Comparison of ENCODE assay signal across 8 cellular contexts in genomic region chr11:128734439-128735224, GRCh38. TPM values are rescaled to one million over a fixed set of nuclear protein-coding genes. Genes with fewer than 3 reads are reported as not detected.
DNase-seq lines count a peak whose midpoint lies in the region; ATAC-seq and TF ChIP-seq lines count a peak whose summit lies in the region.

No MANE protein-coding gene starts in this region.

- H3K4me1 ChIP-seq in neutrophil (ENCODE audit: control insufficient read depth in 1 of 2, insufficient read depth in 1 of 2, low read depth in 1 of 2, low read length in 1 of 2) = peaks cover 100% of the 10 kb centered on the region in 2 experiments
- no peaks in the 10 kb centered on the region for H3K4me1 ChIP-seq in prostate gland (replicated peaks)

- peak overlapping the region; percentile 95 for H3K27ac ChIP-seq in neutrophil
- H3K27ac ChIP-seq in prostate gland = no peak overlapping the region

- intact Hi-C loops in prostate gland (cut with DNase I) = no loop called here

- TF ChIP-seq CTCF in neutrophil (IDR thresholded peaks at IDR 0.05) (no peak), prostate gland (IDR thresholded peaks at IDR 0.05) (no peak), GM10248 (IDR thresholded peaks at IDR 0.05; ENCODE audit: control extremely low read depth, extremely low read depth, low read depth, missing control alignments) (no peak)

- peak overlapping the region; percentile 29 for H3K4me3 ChIP-seq in neutrophil (ENCODE audit: low read depth in 1 of 2, low read length in 1 of 2)
- H3K4me3 ChIP-seq in prostate gland = no peak overlapping the region

- H3K36me3 Mint-ChIP-seq in activated T-helper 17 cell treated with anti-CD3 and anti-CD28 coated beads, Interleukin-2, amount 50 U/mL, for 72 hours (ENCODE audit: low read depth) = peaks cover 47% of the 10 kb centered on the region

- H3K4me1 Mint-ChIP-seq in activated T-helper 17 cell treated with anti-CD3 and anti-CD28 coated beads, Interleukin-2, amount 50 U/mL, for 72 hours = peaks cover 80% of the 10 kb centered on the region

- H3K9me3 Mint-ChIP-seq in activated T-helper 17 cell treated with anti-CD3 and anti-CD28 coated beads, Interleukin-2, amount 50 U/mL, for 72 hours = no peaks in the 10 kb centered on the region

- peak overlapping the region; percentile 80 for H3K4me3 Mint-ChIP-seq in activated T-helper 17 cell treated with anti-CD3 and anti-CD28 coated beads, Interleukin-2, amount 50 U/mL, for 72 hours

- CTCF ChIA-PET in GM10248 (lab: Yijun Ruan, JAX) = interaction anchor here (0.8 to 9.3 kb wide), 9 partner anchors 8 to 216 kb away, joined by 3 to 87 read pairs (median 3); no protein-coding TSS in a partner anchor

- no peaks in the 10 kb centered on the region for H3K27me3 Mint-ChIP-seq in activated T-helper 17 cell treated with anti-CD3 and anti-CD28 coated beads, Interleukin-2, amount 50 U/mL, for 72 hours

- POLR2A ChIA-PET in GM10248 (lab: Yijun Ruan, JAX) = interaction anchor here (0.7 to 1.3 kb wide), 2 partner anchors 9 to 303 kb away, joined by 3 to 6 read pairs; no protein-coding TSS in a partner anchor

- H3K36me3 ChIP-seq in neutrophil = no peaks in the 10 kb centered on the region
- H3K36me3 ChIP-seq in prostate gland = no peaks in the 10 kb centered on the region

- DNase-seq in prostate gland (ENCODE audit: low spot score) (no peak), GM10248 (ENCODE audit: extremely low spot score) (no peak)
- DNase-seq in activated CD4-positive, CD25-positive, alpha-beta regulatory T cell (lab: John Stamatoyannopoulos, UW) = no peak

- 78% methylated on average over 13 of the region's 13 CpGs for WGBS in prostate gland

- peak overlapping the region; percentile 75 for H3K27ac Mint-ChIP-seq in activated T-helper 17 cell treated with anti-CD3 and anti-CD28 coated beads, Interleukin-2, amount 50 U/mL, for 72 hours

- peak; percentile 30 for ATAC-seq in GM19324 (IDR thresholded peaks at IDR 0.05; ENCODE audit: low FRiP score, unreplicated experiment)
- ATAC-seq in HG03108 (IDR thresholded peaks at IDR 0.05; ENCODE audit: unreplicated experiment) = peak; percentile 38
- peak; percentile 27 for ATAC-seq in activated T-helper 17 cell treated with anti-CD3 and anti-CD28 coated beads, Interleukin-2, amount 50 U/mL, for 72 hours (replicated peaks)
- no peak for ATAC-seq in HG02678 (IDR thresholded peaks at IDR 0.05; ENCODE audit: unreplicated experiment)

- no peaks in the 10 kb centered on the region for H3K27me3 ChIP-seq in neutrophil
- no peaks in the 10 kb centered on the region for H3K27me3 ChIP-seq in prostate gland (replicated peaks; ENCODE audit: insufficient read depth)

- H3K9me3 ChIP-seq in neutrophil (no peaks in the 10 kb centered on the region), prostate gland (no peaks in the 10 kb centered on the region)

- no peak for TF ChIP-seq POLR2A in prostate gland (IDR thresholded peaks at IDR 0.05)

RNA-seq across cellular contexts. Expression of gene FLI1, which starts 40.8 kb away (rescaled TPM):
- 10 to 100 TPM; 55.6 to 73.4 TPM for total RNA-seq in activated T-helper 17 cell treated with anti-CD3 and anti-CD28 coated beads, Interleukin-2, amount 50 U/mL, for 72 hours
- total RNA-seq in prostate gland = 10 to 100 TPM in 1 of 2 donors, 1 to 10 TPM in 1; 9.8 to 10.6 TPM

Comparison
In these comparisons a context has a peak if more than half of its experiments do, and no peak if none do; other contexts are left out.
1. H3K4me3 ChIP-seq: peak in neutrophil (2 of 2); none in prostate gland (0 of 2).
2. RNA of gene FLI1, which starts 40.8 kb away (total RNA-seq): 55.6 to 73.4 TPM in activated T-helper 17 cell treated with anti-CD3 and anti-CD28 coated beads, Interleukin-2, amount 50 U/mL, for 72 hours; 9.8 to 10.6 TPM in prostate gland; every median in the first group is over 4 times any median in the second.